In genomic region chr3:51099794-51100542, GRCh38 we compare ENCODE assay signal across 8 cellular contexts.
DNase-seq lines count a peak whose midpoint lies in the region; ATAC-seq and TF ChIP-seq lines count a peak whose summit lies in the region.

No MANE protein-coding gene starts in this region.

- in situ Hi-C loops in ACHN (cut with HindIII; ENCODE audit: low pct_ligation_motif_present, low pct_unique_long_range_greater_than_20kb, low sequenced_read_pairs) (no loop called here), astrocyte of the cerebellum (cut with HindIII; ENCODE audit: low sequenced_read_pairs) (loop anchor here (10.0 kb wide), 1 partner anchor 275 kb away; no protein-coding TSS in a partner anchor)

- peak; percentile 63 for DNase-seq in ACHN
- DNase-seq in ELR (ENCODE audit: low read depth), result peak; percentile 66
- peak; percentile 16 for DNase-seq in NCI-H2029 treated with DMSO at 0.1 percent for 48 hours (lab: John Stamatoyannopoulos, UW)
- DNase-seq in astrocyte of the cerebellum (ENCODE audit: low read depth), result peak; percentile 37
- peak; percentile 72 for DNase-seq in iPS-NIHi11 (ENCODE audit: low spot score)
- peak; percentile 27 for DNase-seq in superior temporal gyrus (ENCODE audit: extremely low spot score)

- ATAC-seq in HG03432 (IDR thresholded peaks at IDR 0.05; ENCODE audit: unreplicated experiment) (no peak), GM18502 (IDR thresholded peaks at IDR 0.05; ENCODE audit: poor library complexity, unreplicated experiment) (no peak)

- H3K4me3 ChIP-seq in astrocyte of the cerebellum (ENCODE audit: low read depth, low read length), result no peak overlapping the region

- TF ChIP-seq CTCF in astrocyte of the cerebellum (IDR thresholded peaks at IDR 0.05; ENCODE audit: low read depth, low read length, missing control alignments), result peak; percentile 93

Comparison
In these comparisons a context has a peak if more than half of its experiments do, and no peak if none do; other contexts are left out.
1. DNase-seq: peak in every context shown above with its lines; median percentile 72 in iPS-NIHi11; 66 in ELR; 63 in ACHN; 37 in astrocyte of the cerebellum; 27 in superior temporal gyrus; 16 in NCI-H2029 treated with DMSO at 0.1 percent for 48 hours.